27 cellular contexts compared by ENCODE assay signal in genomic region chr5:107300928-107301327, GRCh38.
A peak's percentile ranks its signal among the peaks of the same experiment; 100 is the strongest.
DNase-seq lines count a peak whose midpoint lies in the region; ATAC-seq and TF ChIP-seq lines count a peak whose summit lies in the region.
"Had no signal": no experiment of that assay in that cellular context is flagged by ENCODE, and none has a peak within 500 bp of the region (broad histone marks: within the 10 kb centered on the region; RNA-seq: fewer than 3 reads in every experiment).

No MANE protein-coding gene starts in this region.

- H3F3A ChIP-seq in OCI-LY1 (ENCODE audit: insufficient read depth, low read length): no peaks in the 10 kb centered on the region

- no peak overlapping the region for H3K27ac ChIP-seq in OCI-LY1 (ENCODE audit: low read depth, low read length, poor library complexity, severe bottlenecking)
- H3K27ac ChIP-seq: ascending aorta, esophagus squamous epithelium, gastroesophageal sphincter, right atrium auricular region, uterus had no signal

- H3K36me3 Mint-ChIP-seq in mesothelial cell of epicardium (no peaks in the 10 kb centered on the region), osteocyte (ENCODE audit: unreplicated experiment) (no peaks in the 10 kb centered on the region)
- H3K36me3 Mint-ChIP-seq: activated naive CD8-positive, alpha-beta T cell; T-cell had no signal

- H3K27me3 Mint-ChIP-seq in mesothelial cell of epicardium (ENCODE audit: low read depth) (peaks cover 3% of the 10 kb centered on the region), osteocyte (ENCODE audit: unreplicated experiment) (peaks cover 2% of the 10 kb centered on the region)
- H3K27me3 Mint-ChIP-seq: CD4-positive, alpha-beta T cell; T-cell had no signal

- H3K9me2 ChIP-seq in OCI-LY1 (ENCODE audit: low read depth, low read length): no peaks in the 10 kb centered on the region

- H3K4me1 Mint-ChIP-seq in mesothelial cell of epicardium (peaks cover 44% of the 10 kb centered on the region), osteocyte (ENCODE audit: unreplicated experiment) (peaks cover 9% of the 10 kb centered on the region)
- H3K4me1 Mint-ChIP-seq: activated CD4-positive, alpha-beta T cell treated with anti-CD3 and anti-CD28 coated beads, Interleukin-2, amount 10 ng/mL, durations not matched to agents 24 days and 14 days; stimulated activated naive CD8-positive, alpha-beta T cell treated with anti-CD3 and anti-CD28 coated beads, Interleukin-15, amount 100 ng/mL, for 72 hours had no signal

- H3K4me3 Mint-ChIP-seq in mesothelial cell of epicardium (no peak overlapping the region), osteocyte (ENCODE audit: unreplicated experiment) (no peak overlapping the region)
- H3K4me3 Mint-ChIP-seq: activated CD4-positive, alpha-beta T cell treated with anti-CD3 and anti-CD28 coated beads, Interleukin-2, amount 10 ng/mL, durations not matched to agents 24 days and 14 days; activated naive CD8-positive, alpha-beta T cell; CD4-positive, alpha-beta T cell; stimulated activated naive CD8-positive, alpha-beta T cell treated with anti-CD3 and anti-CD28 coated beads, Interleukin-15, amount 100 ng/mL, for 72 hours; T-cell had no signal

- H3K9ac ChIP-seq in OCI-LY1 (ENCODE audit: low read length): no peak overlapping the region

- no peak overlapping the region for H3K4me3 ChIP-seq in OCI-LY1 (ENCODE audit: low read depth, low read length, poor library complexity, severe bottlenecking)
- H3K4me3 ChIP-seq: ascending aorta, esophagus squamous epithelium, gastroesophageal sphincter, HAP-1, lung, right atrium auricular region, uterus had no signal

- H3K9me3 ChIP-seq in OCI-LY1 (ENCODE audit: low read length): no peaks in the 10 kb centered on the region
- H3K9me3 ChIP-seq: ascending aorta, esophagus squamous epithelium, gastroesophageal sphincter, HAP-1, right atrium auricular region, uterus had no signal

- no peaks in the 10 kb centered on the region for H3K79me2 ChIP-seq in OCI-LY1 (ENCODE audit: insufficient read depth, low read length)

- ATAC-seq in GM21390 (IDR thresholded peaks at IDR 0.05; ENCODE audit: unreplicated experiment): no peak
- ATAC-seq in HG03196 (IDR thresholded peaks at IDR 0.05; ENCODE audit: unreplicated experiment): no peak
- ATAC-seq: gastroesophageal sphincter; stimulated activated naive CD8-positive, alpha-beta T cell treated with anti-CD3 and anti-CD28 coated beads, Interleukin-15, amount 100 ng/mL, for 72 hours; T-cell had no signal

- no peak overlapping the region for H3K4me2 ChIP-seq in OCI-LY1 (ENCODE audit: low read length)

- 0 out of 2 replicates have a peak overlapping the region, but pooled peaks have one; percentile 52 for H2AFZ ChIP-seq in OCI-LY1 (ENCODE audit: low read length)

- no peaks in the 10 kb centered on the region for H3K36me3 ChIP-seq in OCI-LY1 (ENCODE audit: insufficient read depth, low read length)
- H3K36me3 ChIP-seq: ascending aorta, esophagus squamous epithelium, gastroesophageal sphincter, HAP-1, right atrium auricular region, uterus had no signal

- H3K9me3 Mint-ChIP-seq in mesothelial cell of epicardium (peaks cover 10% of the 10 kb centered on the region), osteocyte (ENCODE audit: unreplicated experiment) (no peaks in the 10 kb centered on the region)
- H3K9me3 Mint-ChIP-seq: activated CD4-positive, alpha-beta T cell treated with anti-CD3 and anti-CD28 coated beads, Interleukin-2, amount 10 ng/mL, durations not matched to agents 24 days and 14 days; CD4-positive, alpha-beta T cell had no signal

- no peaks in the 10 kb centered on the region for H3K27me3 ChIP-seq in OCI-LY1 (ENCODE audit: insufficient read depth, low read length)
- H3K27me3 ChIP-seq: ascending aorta, esophagus squamous epithelium, gastroesophageal sphincter, right atrium auricular region, uterus had no signal

- DNase-seq in ELR (ENCODE audit: low read depth) (peak; percentile 15), cerebellar cortex (ENCODE audit: low spot score) (peak; percentile 12), mesothelial cell of epicardium (ENCODE audit: low spot score in 2 of 2, unreplicated experiment in 2 of 2) (no peak), osteocyte (ENCODE audit: extremely low spot score, unreplicated experiment) (no peak), HuH-7.5 (ENCODE audit: low spot score) (no peak)
- DNase-seq: activated CD4-positive, alpha-beta T cell treated with anti-CD3 and anti-CD28 coated beads, Interleukin-2, amount 10 ng/mL, durations not matched to agents 24 days and 14 days; CD4-positive, alpha-beta T cell; cerebellar nuclear complex; DND-41; esophagus squamous epithelium; Karpas-422; NCI-H1417 treated with DMSO at 0.1 percent for 48 hours; NCI-H226; NCI-H774; stimulated activated CD4-positive, alpha-beta T cell treated with anti-CD3 and anti-CD28 coated beads, Interleukin-2, amount 100 ng/mL, for 24 hours; stimulated activated naive CD8-positive, alpha-beta T cell treated with anti-CD3 and anti-CD28 coated beads, Interleukin-15, amount 100 ng/mL, for 72 hours; T-cell; uterus had no signal

- H3K4me1 ChIP-seq in OCI-LY1 (ENCODE audit: insufficient read depth, low read length, severe bottlenecking): peaks cover 12% of the 10 kb centered on the region
- H3K4me1 ChIP-seq: ascending aorta, gastroesophageal sphincter, HAP-1, right atrium auricular region, uterus had no signal

- no peaks in the 10 kb centered on the region for H4K20me1 ChIP-seq in OCI-LY1 (ENCODE audit: insufficient read depth, low read length)

- H3K27ac Mint-ChIP-seq in mesothelial cell of epicardium (peak overlapping the region; percentile 67), osteocyte (ENCODE audit: unreplicated experiment) (no peak overlapping the region)
- H3K27ac Mint-ChIP-seq: activated CD4-positive, alpha-beta T cell treated with anti-CD3 and anti-CD28 coated beads, Interleukin-2, amount 10 ng/mL, durations not matched to agents 24 days and 14 days; activated naive CD8-positive, alpha-beta T cell; CD4-positive, alpha-beta T cell; stimulated activated naive CD8-positive, alpha-beta T cell treated with anti-CD3 and anti-CD28 coated beads, Interleukin-15, amount 100 ng/mL, for 72 hours; T-cell had no signal

- TF ChIP-seq CTCF in OCI-LY1 (IDR thresholded peaks at IDR 0.05; ENCODE audit: low read length) (no peak), mesothelial cell of epicardium (IDR thresholded peaks at IDR 0.05; ENCODE audit: unreplicated experiment) (no peak), osteocyte (IDR thresholded peaks at IDR 0.05) (no peak)

Comparison
In these comparisons a context has a peak if more than half of its experiments do, and no peak if none do; other contexts are left out.
1. DNase-seq: peak in ELR (single experiment) and cerebellar cortex (single experiment); none in mesothelial cell of epicardium (0 of 2), osteocyte (single experiment) and HuH-7.5 (single experiment).